33 cellular contexts compared by ENCODE assay signal in the genomic region with DNA sequence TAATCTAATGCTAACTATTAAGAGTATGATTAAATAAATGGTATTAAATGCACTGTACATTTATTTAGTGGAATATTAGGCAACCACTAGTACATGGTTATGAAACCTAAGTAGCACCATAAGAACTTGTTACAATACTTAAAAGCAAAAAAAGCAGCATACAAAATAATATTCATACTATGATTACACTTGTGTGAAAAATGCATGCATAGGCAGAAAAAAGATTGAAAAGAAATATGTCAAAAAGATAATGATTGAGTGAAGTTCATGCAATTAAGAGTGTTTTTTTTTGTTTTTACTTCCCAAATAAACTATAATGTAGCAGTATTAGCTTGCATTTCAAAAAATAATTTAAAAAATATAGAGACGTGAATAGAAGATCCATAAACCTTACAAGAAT. TPM values are rescaled to one million over a fixed set of nuclear protein-coding genes. Genes with fewer than 3 reads are reported as not detected.
DNase-seq lines count a peak whose midpoint lies in the region; ATAC-seq, FAIRE-seq and TF ChIP-seq lines count a peak whose summit lies in the region.
"Had no signal": no experiment of that assay in that cellular context is flagged by ENCODE, and none has a peak within 500 bp of the region (broad histone marks: within the 10 kb centered on the region; RNA-seq: fewer than 3 reads in every experiment).

No MANE protein-coding gene starts in this region.

- no peak overlapping the region for H3K9ac ChIP-seq in HepG2 (ENCODE audit: insufficient read depth, low read depth, low read length)
- H3K9ac ChIP-seq in IMR-90 (ENCODE audit: low read depth, low read length), result no peak overlapping the region
- H3K9ac ChIP-seq in K562 (ENCODE audit: insufficient read depth in 1 of 2, low read depth in 2 of 2, low read length in 2 of 2), result no peak overlapping the region
- H3K9ac ChIP-seq: BLaER1; BLaER1 treated with 17β-estradiol and CSF1 and Interleukin-3, amounts not matched to agents 10 nM and 100 nM had no signal

- POLR2A ChIA-PET in HepG2 (lab: Yijun Ruan, JAX) (no interaction called here), A549 (lab: Yijun Ruan, JAX) (no interaction called here), IMR-90 (lab: Charles Lee; ENCODE audit: unreplicated experiment) (no interaction called here), K562 (lab: Yijun Ruan, JAX) (no interaction called here)

- dilution Hi-C loops in IMR-90 (cut with HindIII; ENCODE audit: low sequenced_read_pairs, unreplicated experiment), result no loop called here

- no peaks in the 10 kb centered on the region for H3K79me2 ChIP-seq in HepG2 (ENCODE audit: insufficient read depth, low read length)
- H3K79me2 ChIP-seq in K562 (ENCODE audit: control insufficient read depth, insufficient read depth, low read length), result no peaks in the 10 kb centered on the region

- TF ChIP-seq RAD21 in HepG2 (CRISPR knock-in tag; IDR thresholded peaks at IDR 0.05) (no peak), A549 (conservative IDR thresholded peaks at IDR 0.05 in 1 of 2, IDR thresholded peaks at IDR 0.05 in 1 of 2) (no peak), IMR-90 (IDR thresholded peaks at IDR 0.05; ENCODE audit: low read length) (no peak), K562 (CRISPR knock-in tag; conservative IDR thresholded peaks at IDR 0.05 in 1 of 2, IDR thresholded peaks at IDR 0.05 in 1 of 2) (no peak)

- H3K27me3 ChIP-seq in HepG2 (ENCODE audit: control insufficient read depth in 1 of 2, insufficient read depth in 2 of 2, low read length in 2 of 2) (no peaks in the 10 kb centered on the region), right lobe of liver (no peaks in the 10 kb centered on the region), IMR-90 (ENCODE audit: control insufficient read depth, insufficient read depth, low read length) (no peaks in the 10 kb centered on the region), K562 (ENCODE audit: control insufficient read depth in 2 of 2, insufficient read depth in 2 of 2, low read length in 2 of 2) (no peaks in the 10 kb centered on the region)
- H3K27me3 ChIP-seq: BE2C; BLaER1; BLaER1 treated with 17β-estradiol and CSF1 and Interleukin-3, amounts not matched to agents 10 nM and 100 nM had no signal

- no peak for ATAC-seq in HepG2
- ATAC-seq in right lobe of liver, result no peak
- no peak for ATAC-seq in A549
- no peak for ATAC-seq in IMR-90 (ENCODE audit: low read depth)
- no peak for ATAC-seq in K562
- ATAC-seq in left colon, result no peak
- ATAC-seq: CD8-positive, alpha-beta T cell had no signal

- H3K56ac ChIP-seq in IMR-90 (ENCODE audit: extremely low read depth, insufficient read depth, low read length), result no peak overlapping the region

- no peak overlapping the region for H4K8ac ChIP-seq in IMR-90 (ENCODE audit: low read depth in 2 of 2, low read length in 2 of 2)

- H3K18ac ChIP-seq in IMR-90 (ENCODE audit: low read depth, low read length), result no peak overlapping the region

- TF ChIP-seq POLR2A in HepG2 (IDR thresholded peaks at IDR 0.05; ENCODE audit: insufficient read depth in 1 of 2, low read depth in 2 of 2, low read length in 2 of 2) (no peak), right lobe of liver (IDR thresholded peaks at IDR 0.05) (no peak), A549 (IDR thresholded peaks at IDR 0.05; ENCODE audit: low read length) (no peak), IMR-90 (IDR thresholded peaks at IDR 0.05; ENCODE audit: low read depth, low read length) (no peak), K562 (conservative IDR thresholded peaks at IDR 0.05) (no peak)

- H4K20me1 ChIP-seq in HepG2 (ENCODE audit: insufficient read depth, low read length) (no peaks in the 10 kb centered on the region), IMR-90 (ENCODE audit: insufficient read depth, low read length) (no peaks in the 10 kb centered on the region), K562 (replicated peaks; ENCODE audit: control insufficient read depth, insufficient read depth, low read length) (no peaks in the 10 kb centered on the region)
- H4K20me1 ChIP-seq: BLaER1; BLaER1 treated with 17β-estradiol and CSF1 and Interleukin-3, amounts not matched to agents 10 nM and 100 nM had no signal

- intact Hi-C loops in HepG2 (cut with micrococcal nuclease; ENCODE audit: unreplicated experiment) (loop anchor here (10.0 kb wide), 1 partner anchor 1385 kb away; no protein-coding TSS in a partner anchor), right lobe of liver (cut with DNase I) (loop anchor here in 1 of 2 donors (10.0 kb wide), 1 partner anchor 115 kb away; no protein-coding TSS in a partner anchor), IMR-90 (cut with micrococcal nuclease) (no loop called here), K562 (cut with micrococcal nuclease) (loop anchor here (5.0 to 10.0 kb wide), 2 partner anchors 1382 to 1915 kb away; a partner anchor contains a TSS), left colon (cut with DNase I, micrococcal nuclease) (loop anchor here in 1 of 2 donors (10.0 kb wide), 1 partner anchor 115 kb away; no protein-coding TSS in a partner anchor)

- H4K5ac ChIP-seq in IMR-90 (ENCODE audit: low read depth, low read length), result no peak overlapping the region

- no peak overlapping the region for H2AK9ac ChIP-seq in IMR-90 (replicated peaks; ENCODE audit: low read depth, low read length, poor library complexity)

- no peaks in the 10 kb centered on the region for H3K79me1 ChIP-seq in IMR-90 (ENCODE audit: low read depth in 1 of 2, low read length in 2 of 2)

- H3K4me1 ChIP-seq in HepG2 (ENCODE audit: insufficient read depth, low read length), result no peaks in the 10 kb centered on the region
- H3K4me1 ChIP-seq in right lobe of liver, result no peaks in the 10 kb centered on the region
- no peaks in the 10 kb centered on the region for H3K4me1 ChIP-seq in A549
- H3K4me1 ChIP-seq in IMR-90 (ENCODE audit: control insufficient read depth, insufficient read depth, low read length), result no peaks in the 10 kb centered on the region
- H3K4me1 ChIP-seq in K562 (replicated peaks in 1 of 2; ENCODE audit: control insufficient read depth in 2 of 2, insufficient read depth in 2 of 2, low read length in 2 of 2), result no peaks in the 10 kb centered on the region
- H3K4me1 ChIP-seq: Caco-2 had no signal

- TF ChIP-seq CTCF in HepG2 (CRISPR knock-in tag; IDR thresholded peaks at IDR 0.05), result no peak
- no peak for TF ChIP-seq CTCF in right lobe of liver (IDR thresholded peaks at IDR 0.05)
- TF ChIP-seq CTCF in A549 (IDR thresholded peaks at IDR 0.05), result no peak
- no peak for TF ChIP-seq CTCF in IMR-90 (conservative IDR thresholded peaks at IDR 0.05; ENCODE audit: low read depth, low read length)
- TF ChIP-seq CTCF in K562 (IDR thresholded peaks at IDR 0.05 in 2 of 3, conservative IDR thresholded peaks at IDR 0.05 in 1 of 3; ENCODE audit: insufficient read depth in 2 of 3, low read depth in 1 of 3, low read length in 3 of 3), result no peak

- H3K27ac ChIP-seq in HepG2 (ENCODE audit: extremely low read length, insufficient read depth, low read length), result no peak overlapping the region
- no peak overlapping the region for H3K27ac ChIP-seq in right lobe of liver
- no peak overlapping the region for H3K27ac ChIP-seq in A549
- no peak overlapping the region for H3K27ac ChIP-seq in IMR-90 (ENCODE audit: insufficient read depth, low read length)
- H3K27ac ChIP-seq in K562 (ENCODE audit: extremely low read depth, low read depth, low read length), result no peak overlapping the region
- H3K27ac ChIP-seq: 22Rv1; BLaER1; BLaER1 treated with 17β-estradiol and CSF1 and Interleukin-3, amounts not matched to agents 10 nM and 100 nM; C4-2B had no signal

- H3K4me3 ChIP-seq in HepG2 (replicated peaks in 1 of 3; ENCODE audit: insufficient read depth in 1 of 3, low read depth in 2 of 3, low read length in 3 of 3) (no peak overlapping the region), right lobe of liver (no peak overlapping the region), A549 (no peak overlapping the region), IMR-90 (ENCODE audit: insufficient read depth, low read depth, low read length) (no peak overlapping the region), K562 (no peak overlapping the region)
- H3K4me3 ChIP-seq: BLaER1; BLaER1 treated with 17β-estradiol and CSF1 and Interleukin-3, amounts not matched to agents 10 nM and 100 nM had no signal

- no peak overlapping the region for H2BK20ac ChIP-seq in IMR-90 (ENCODE audit: low read depth, low read length)

- no peak overlapping the region for H2AFZ ChIP-seq in HepG2 (ENCODE audit: low read length)
- no peak overlapping the region for H2AFZ ChIP-seq in IMR-90 (replicated peaks; ENCODE audit: low read length, poor library complexity)
- H2AFZ ChIP-seq in K562 (ENCODE audit: low read depth, low read length), result no peak overlapping the region

- H2BK5ac ChIP-seq in IMR-90 (ENCODE audit: low read depth, low read length, poor library complexity, severe bottlenecking), result no peak overlapping the region

- CTCF ChIA-PET in HepG2 (lab: Yijun Ruan, JAX; ENCODE audit: low intra/inter-chr PET ratio, low total read pairs) (no interaction called here), A549 (lab: Yijun Ruan, JAX) (interaction anchor here (1.0 kb wide), 1 partner anchor 16 kb away, joined by 3 read pairs; no protein-coding TSS in a partner anchor), IMR-90 (lab: Yijun Ruan, JAX) (no interaction called here), K562 (lab: Yijun Ruan, JAX; ENCODE audit: low intra/inter-chr PET ratio) (no interaction called here)

- DNase-seq in HepG2 (ENCODE audit: low spot score) (no peak), right lobe of liver (no peak), A549 (ENCODE audit: low read depth in 1 of 2, low spot score in 1 of 2) (no peak), IMR-90 (no peak), K562 (ENCODE audit: extremely low read depth in 1 of 4, low spot score in 3 of 4) (no peak), left colon (no peak), iPS-NIHi11 (ENCODE audit: low spot score) (no peak)
- DNase-seq in activated naive CD4-positive, alpha-beta T cell treated with Interleukin-2 at 50 U/mL for 16 hours, result no peak
- DNase-seq: 8988T; ACHN; AML-193; BE2C; C1 segment of cervical spinal cord; Caco-2; Calu3; CD4-positive, alpha-beta memory T cell; CD4-positive, alpha-beta T cell; CD4-positive, CD25-positive, alpha-beta regulatory T cell; CD8-positive, alpha-beta memory T cell; CD8-positive, alpha-beta T cell; COR-L47; DMS 273 treated with DMSO at 0.1 percent for 48 hours; DMS153; DMS79; DMS79 treated with DMSO at 0.1 percent for 48 hours; DND-41; EL had no signal

- H3K9me3 ChIP-seq in HepG2 (ENCODE audit: low read length) (no peaks in the 10 kb centered on the region), right lobe of liver (no peaks in the 10 kb centered on the region), A549 (no peaks in the 10 kb centered on the region), IMR-90 (ENCODE audit: control insufficient read depth, insufficient read depth, low read length) (no peaks in the 10 kb centered on the region), K562 (replicated peaks; ENCODE audit: control insufficient read depth, insufficient read depth, low read depth, low read length) (no peaks in the 10 kb centered on the region)
- H3K9me3 ChIP-seq: BE2C; BLaER1; BLaER1 treated with 17β-estradiol and CSF1 and Interleukin-3, amounts not matched to agents 10 nM and 100 nM; Caco-2 had no signal

- H4K91ac ChIP-seq in IMR-90 (ENCODE audit: insufficient read depth, low read depth, low read length), result no peak overlapping the region

- H2BK15ac ChIP-seq in IMR-90 (ENCODE audit: low read depth, low read length), result no peak overlapping the region

- H3K9me1 ChIP-seq in IMR-90 (ENCODE audit: insufficient read depth, low read length) (no peaks in the 10 kb centered on the region), K562 (ENCODE audit: control insufficient read depth, insufficient read depth, low read length) (no peaks in the 10 kb centered on the region)

- H3K4me2 ChIP-seq in HepG2 (ENCODE audit: low read depth, low read length) (no peak overlapping the region), A549 (no peak overlapping the region), IMR-90 (ENCODE audit: low read depth, low read length) (no peak overlapping the region), K562 (ENCODE audit: insufficient read depth, low read length) (no peak overlapping the region)
- H3K4me2 ChIP-seq: BLaER1; BLaER1 treated with 17β-estradiol and CSF1 and Interleukin-3, amounts not matched to agents 10 nM and 100 nM had no signal

- H3K23ac ChIP-seq in IMR-90 (ENCODE audit: low read depth, low read length), result no peak overlapping the region

- no peak for FAIRE-seq in HepG2 (lab: Jason Lieb, UNC)
- no peak for FAIRE-seq in A549 (lab: Jason Lieb, UNC)
- FAIRE-seq in K562 (lab: Jason Lieb, UNC), result no peak
- FAIRE-seq: A204.1, D721Med had no signal

- BruUV-seq in HepG2 (replicated peaks; lab: Mats Ljungman, UMichigan), result no TSS peak
- BruUV-seq in IMR-90 (replicated peaks; lab: Mats Ljungman, UMichigan), result no TSS peak
- no TSS peak for BruUV-seq in K562 (replicated peaks; lab: Mats Ljungman, UMichigan)

- H3K4ac ChIP-seq in IMR-90 (ENCODE audit: low read depth, low read length), result no peak overlapping the region

- TF ChIP-seq EP300 in HepG2 (IDR thresholded peaks at IDR 0.05; ENCODE audit: low read depth in 2 of 2, low read length in 2 of 2) (no peak), HepG2 (CRISPR knock-in tag; IDR thresholded peaks at IDR 0.05; ENCODE audit: borderline replicate concordance) (no peak), A549 (IDR thresholded peaks at IDR 0.05) (no peak), K562 (IDR thresholded peaks at IDR 0.05; ENCODE audit: low read length) (no peak)

- in situ Hi-C loops in HepG2 (cut with HindIII; ENCODE audit: extremely low pct_ligation_motif_present, low pct_unique_long_range_greater_than_20kb) (loop anchor here (25.0 kb wide), 1 partner anchor 597 kb away; no protein-coding TSS in a partner anchor), IMR-90 (cut with MboI; ENCODE audit: low sequenced_read_pairs) (no loop called here), K562 (cut with MboI) (loop anchor here (25.0 kb wide), 1 partner anchor 1897 kb away; no protein-coding TSS in a partner anchor)

- 3% methylated on average over 1 of the region's 1 CpG for WGBS in HepG2 (ENCODE audit: low lambda C conversion rate)
- 82% methylated on average over 1 of the region's 1 CpG for WGBS in right lobe of liver (ENCODE audit: insufficient coverage, low coverage, low lambda C conversion rate, missing lambda C conversion rate)
- WGBS in A549 (ENCODE audit: missing lambda C conversion rate), result 81% methylated on average over 1 of the region's 1 CpG
- no CpG with 5 or more reads among the region's 1 CpG for WGBS in IMR-90 (ENCODE audit: extremely low coverage in 2 of 2, insufficient read length in 1 of 2), 2 experiments
- WGBS in K562 (ENCODE audit: insufficient coverage, low coverage, missing lambda C conversion rate), result 8% methylated on average over 1 of the region's 1 CpG

- no peak overlapping the region for H2AK5ac ChIP-seq in IMR-90 (ENCODE audit: low read depth, low read length)

- H3K14ac ChIP-seq in IMR-90 (replicated peaks; ENCODE audit: low read depth, low read length), result no peak overlapping the region

- no peaks in the 10 kb centered on the region for H3K36me3 ChIP-seq in HepG2 (replicated peaks in 1 of 2; ENCODE audit: control insufficient read depth in 1 of 2, insufficient read depth in 2 of 2, low read length in 2 of 2)
- no peaks in the 10 kb centered on the region for H3K36me3 ChIP-seq in right lobe of liver
- H3K36me3 ChIP-seq in IMR-90 (ENCODE audit: control insufficient read depth, insufficient read depth, low read length), result no peaks in the 10 kb centered on the region
- H3K36me3 ChIP-seq in K562 (ENCODE audit: control insufficient read depth, insufficient read depth, low read length), result no peaks in the 10 kb centered on the region
- H3K36me3 ChIP-seq: BE2C; BLaER1; BLaER1 treated with 17β-estradiol and CSF1 and Interleukin-3, amounts not matched to agents 10 nM and 100 nM had no signal

- H2BK120ac ChIP-seq in IMR-90 (ENCODE audit: low read depth, low read length), result no peak overlapping the region

RNA-seq across cellular contexts. Expression of a gene that starts 20.0 kb away (rescaled TPM):
- total RNA-seq in HepG2 (2016; rRNA removed; fragmentation: Illumina TruSeq; extraction: Trizol), result 0.33 TPM in 1 of 2 replicates, not detected in the other
- not detected in 2 replicates for total RNA-seq in HepG2 (2016; cell fraction: cytosol; rRNA removed; fragmentation: Illumina TruSeq; extraction: Trizol; ENCODE audit: low read depth)
- 0.51 TPM in 1 of 2 replicates, not detected in the other for total RNA-seq in HepG2 (2016; cell fraction: insoluble cytoplasmic fraction; rRNA removed; fragmentation: Illumina TruSeq; extraction: Trizol)
- not detected in 2 replicates for total RNA-seq in HepG2 (2016; cell fraction: membrane; rRNA removed; fragmentation: Illumina TruSeq; extraction: Trizol)
- not detected in 2 replicates for total RNA-seq in HepG2 (2016; cell fraction: nucleus; rRNA removed; fragmentation: Illumina TruSeq; extraction: Trizol)
- 0.37 TPM in 1 of 2 replicates, not detected in the other for polyA plus RNA-seq in HepG2 (2011; rRNA removed)
- polyA plus RNA-seq in HepG2 (2011; cell fraction: cytosol; rRNA removed), result 0.13 and 0.21 TPM in 2 replicates
- polyA plus RNA-seq in HepG2 (2011; cell fraction: nucleus; rRNA removed), result 0.43 TPM in 1 of 2 replicates, not detected in the other
- not detected in 2 replicates for polyA plus RNA-seq in HepG2 (2012)
- polyA plus RNA-seq in HepG2 (2016; cell fraction: cytosol; fragmentation: Illumina TruSeq; extraction: Trizol; ENCODE audit: low read depth), result not detected in 2 replicates
- 0.29 TPM in 1 of 2 replicates, not detected in the other for polyA plus RNA-seq in HepG2 (2016; cell fraction: insoluble cytoplasmic fraction; fragmentation: Illumina TruSeq; extraction: Trizol; ENCODE audit: low read depth)
- polyA plus RNA-seq in HepG2 (2016; cell fraction: membrane; fragmentation: Illumina TruSeq; extraction: Trizol; ENCODE audit: low read depth), result not detected in 2 replicates
- polyA plus RNA-seq in HepG2 (2016; cell fraction: nucleus; fragmentation: Illumina TruSeq; extraction: Trizol; ENCODE audit: insufficient read depth, low read depth), result not detected in 2 replicates
- polyA minus RNA-seq in HepG2 (2011; rRNA and poly(A)+ RNA removed; ENCODE audit: low replicate concordance), result 30.8 TPM in 1 of 2 replicates, not detected in the other
- not detected in 2 replicates for polyA minus RNA-seq in HepG2 (2011; cell fraction: cytosol; rRNA and poly(A)+ RNA removed)
- polyA minus RNA-seq in HepG2 (2011; cell fraction: nucleus; rRNA and poly(A)+ RNA removed), result not detected in 2 replicates
- total RNA-seq in right lobe of liver, result 10 to 100 TPM; 12.5 to 41.3 (median 23.3) TPM
- polyA plus RNA-seq in A549 (2011; rRNA removed), result 149 and 164 TPM in 2 replicates
- 92.0 and 93.0 TPM in 2 replicates for polyA plus RNA-seq in A549 (2012; cell fraction: cytosol; rRNA removed)
- 27.9 and 49.7 TPM in 2 replicates for polyA plus RNA-seq in A549 (2012; cell fraction: nucleus; rRNA removed)
- 87.2 to 92.1 TPM (median 89.0 TPM) in 3 replicates for polyA plus RNA-seq in A549 (2017; fragmentation: RNase III; extraction: RNeasy Plus Mini Kit Qiagen cat#74134 plus additional on column Dnase treatment)
- polyA minus RNA-seq in A549 (2011; rRNA and poly(A)+ RNA removed), result 49.1 and 55.7 TPM in 2 replicates
- 83.3 and 111 TPM in 2 replicates for total RNA-seq in IMR-90 (2012; rRNA removed)
- polyA plus RNA-seq in IMR-90 (2012; rRNA removed), result 115 and 126 TPM in 2 replicates
- polyA plus RNA-seq in IMR-90 (2012; cell fraction: cytosol; rRNA removed), result 17.9 and 26.0 TPM in 2 replicates
- polyA plus RNA-seq in IMR-90 (2012; cell fraction: nucleus; rRNA removed; ENCODE audit: low replicate concordance), result 7.7 and 72.2 TPM in 2 replicates
- 20.6 and 48.3 TPM in 2 replicates for total RNA-seq in K562 (2011; cell fraction: chromatin; rRNA removed; ENCODE audit: low replicate concordance)
- total RNA-seq in K562 (2011; cell fraction: nucleolus; rRNA removed), result 20.0 and 20.3 TPM in 2 replicates
- 30.4 and 46.4 TPM in 2 replicates for total RNA-seq in K562 (2011; cell fraction: nucleoplasm; rRNA removed)
- 45.8 and 56.4 TPM in 2 replicates for total RNA-seq in K562 (2014; rRNA removed)
- 144 and 160 TPM in 2 replicates for total RNA-seq in K562 (2014; rRNA removed; fragmentation: Illumina TruSeq; extraction: Trizol)
- total RNA-seq in K562 (2015; rRNA removed; fragmentation: Illumina TruSeq; extraction: Trizol), result 119 and 120 TPM in 2 replicates
- 119 and 122 TPM in 2 replicates for total RNA-seq in K562 (2021)
- polyA plus RNA-seq in K562 (2011; rRNA removed), result 98.7 and 158 TPM in 2 replicates
- polyA plus RNA-seq in K562 (2011; cell fraction: cytosol; rRNA removed), result 43.4 and 74.5 TPM in 2 replicates
- polyA plus RNA-seq in K562 (2011; cell fraction: nucleus; rRNA removed), result 48.0 and 68.7 TPM in 2 replicates
- 150 and 151 TPM in 2 replicates for polyA plus RNA-seq in K562 (2012)
- polyA plus RNA-seq in K562 (2014; fragmentation: Illumina TruSeq; extraction: Trizol), result 135 and 156 TPM in 2 replicates
- 100 to 1,000 TPM in 1 of 2 experiments, 10 to 100 TPM in 1; 68.3 to 111 TPM for polyA plus RNA-seq in K562 (2014; fragmentation: Nextera tagmentation; extraction: Ambion mirVana)
- polyA plus RNA-seq in K562 (2014; rRNA removed), result 110 and 113 TPM in 2 replicates
- polyA minus RNA-seq in K562 (2011; rRNA and poly(A)+ RNA removed), result 65.9 and 73.3 TPM in 2 replicates
- 30.9 and 43.7 TPM in 2 replicates for polyA minus RNA-seq in K562 (2011; cell fraction: cytosol; rRNA and poly(A)+ RNA removed)
- polyA minus RNA-seq in K562 (2011; cell fraction: nucleus; rRNA and poly(A)+ RNA removed), result 16.8 and 29.3 TPM in 2 replicates
- total RNA-seq in left colon, result 1,000 to 10,000 TPM in 1 of 2 donors, 100 to 1,000 TPM in 1; 634 to 1,188 TPM

Comparison
In these comparisons a context has a peak if more than half of its experiments do, and no peak if none do; other contexts are left out.
1. RNA of a gene that starts 20.0 kb away (total RNA-seq): 634 to 1,188 TPM in left colon, 20.0 to 160 TPM in K562, 83.3 to 111 TPM in IMR-90 and 12.5 to 41.3 TPM in right lobe of liver; 0.33 to 0.51 TPM in HepG2; every median in the first group is over 4 times any median in the second.